ENCODE assay signal across 1 cellular context in the genomic region with DNA sequence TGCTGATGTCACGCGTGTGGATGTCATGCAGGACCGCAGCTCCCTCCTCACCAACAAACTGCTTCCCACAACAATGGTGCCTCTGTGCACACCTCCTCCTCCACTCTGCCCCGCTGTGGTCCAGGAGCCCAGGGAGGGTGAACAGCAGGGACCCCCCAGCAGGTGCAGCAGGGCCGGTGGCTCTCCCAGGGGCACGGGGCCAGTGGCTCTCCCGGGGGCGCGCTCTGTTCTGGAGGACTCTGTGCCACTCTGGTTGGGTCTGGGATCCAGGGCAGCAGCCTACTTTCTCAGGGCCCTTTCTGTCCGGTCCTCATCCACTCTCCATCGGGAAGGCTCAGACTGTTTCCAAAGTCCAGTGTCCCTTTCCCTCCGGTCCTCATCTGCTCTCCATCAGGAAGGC.
TF ChIP-seq lines count a peak whose summit lies in the region.

No MANE protein-coding gene starts in this region.

TF ChIP-seq in HepG2, 621 proteins besides CTCF, POLR2A, EP300 and RAD21:
- TF ChIP-seq, protein P1, sequence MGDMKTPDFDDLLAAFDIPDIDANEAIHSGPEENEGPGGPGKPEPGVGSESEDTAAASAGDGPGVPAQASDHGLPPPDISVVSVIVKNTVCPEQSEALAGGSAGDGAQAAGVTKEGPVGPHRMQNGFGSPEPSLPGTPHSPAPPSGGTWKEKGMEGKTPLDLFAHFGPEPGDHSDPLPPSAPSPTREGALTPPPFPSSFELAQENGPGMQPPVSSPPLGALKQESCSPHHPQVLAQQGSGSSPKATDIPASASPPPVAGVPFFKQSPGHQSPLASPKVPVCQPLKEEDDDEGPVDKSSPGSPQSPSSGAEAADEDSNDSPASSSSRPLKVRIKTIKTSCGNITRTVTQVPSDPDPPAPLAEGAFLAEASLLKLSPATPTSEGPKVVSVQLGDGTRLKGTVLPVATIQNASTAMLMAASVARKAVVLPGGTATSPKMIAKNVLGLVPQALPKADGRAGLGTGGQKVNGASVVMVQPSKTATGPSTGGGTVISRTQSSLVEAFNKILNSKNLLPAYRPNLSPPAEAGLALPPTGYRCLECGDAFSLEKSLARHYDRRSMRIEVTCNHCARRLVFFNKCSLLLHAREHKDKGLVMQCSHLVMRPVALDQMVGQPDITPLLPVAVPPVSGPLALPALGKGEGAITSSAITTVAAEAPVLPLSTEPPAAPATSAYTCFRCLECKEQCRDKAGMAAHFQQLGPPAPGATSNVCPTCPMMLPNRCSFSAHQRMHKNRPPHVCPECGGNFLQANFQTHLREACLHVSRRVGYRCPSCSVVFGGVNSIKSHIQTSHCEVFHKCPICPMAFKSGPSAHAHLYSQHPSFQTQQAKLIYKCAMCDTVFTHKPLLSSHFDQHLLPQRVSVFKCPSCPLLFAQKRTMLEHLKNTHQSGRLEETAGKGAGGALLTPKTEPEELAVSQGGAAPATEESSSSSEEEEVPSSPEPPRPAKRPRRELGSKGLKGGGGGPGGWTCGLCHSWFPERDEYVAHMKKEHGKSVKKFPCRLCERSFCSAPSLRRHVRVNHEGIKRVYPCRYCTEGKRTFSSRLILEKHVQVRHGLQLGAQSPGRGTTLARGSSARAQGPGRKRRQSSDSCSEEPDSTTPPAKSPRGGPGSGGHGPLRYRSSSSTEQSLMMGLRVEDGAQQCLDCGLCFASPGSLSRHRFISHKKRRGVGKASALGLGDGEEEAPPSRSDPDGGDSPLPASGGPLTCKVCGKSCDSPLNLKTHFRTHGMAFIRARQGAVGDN (CRISPR knock-in tag; IDR thresholded peaks at IDR 0.05): 0 out of 2 replicates have a peak, but pooled peaks have one; percentile 25
- peak; percentile 22; the same call in 1 of the 2 replicates for TF ChIP-seq GABPB1 (CRISPR knock-in tag; IDR thresholded peaks at IDR 0.05)
